Comparison of ENCODE assay signal across 8 cellular contexts in genomic region chr6:108492131-108492766, GRCh38.
DNase-seq lines count a peak whose midpoint lies in the region; ATAC-seq, FAIRE-seq and TF ChIP-seq lines count a peak whose summit lies in the region.

No MANE protein-coding gene starts in this region.

- no peaks in the 10 kb centered on the region for H3K36me3 ChIP-seq in upper lobe of left lung

- no peaks in the 10 kb centered on the region for H3K27me3 Mint-ChIP-seq in activated CD8-positive, alpha-beta T cell treated with anti-CD3 and anti-CD28 coated beads for 36 hours
- H3K27me3 Mint-ChIP-seq in activated CD8-positive, alpha-beta T cell treated with anti-CD3 and anti-CD28 coated beads, Interleukin-2, amount 10 ng/mL, durations not matched to agents 7 days and 5 days (ENCODE audit: low read depth): peaks cover 4% of the 10 kb centered on the region

- no peak overlapping the region for H3K27ac Mint-ChIP-seq in activated CD8-positive, alpha-beta T cell treated with anti-CD3 and anti-CD28 coated beads for 36 hours
- no peak overlapping the region for H3K27ac Mint-ChIP-seq in activated CD8-positive, alpha-beta T cell treated with anti-CD3 and anti-CD28 coated beads, Interleukin-2, amount 10 ng/mL, durations not matched to agents 7 days and 5 days

- POLR2A ChIA-PET in activated CD8-positive, alpha-beta T cell treated with anti-CD3 and anti-CD28 coated beads for 36 hours (lab: Charles Lee): interaction anchor here (0.9 kb wide), 1 partner anchor 107 kb away, joined by 4 read pairs; no protein-coding TSS in a partner anchor
- POLR2A ChIA-PET in activated CD8-positive, alpha-beta T cell treated with anti-CD3 and anti-CD28 coated beads, Interleukin-2, amount 10 ng/mL, durations not matched to agents 7 days and 5 days (lab: Charles Lee): no interaction called here

- no peak overlapping the region for H3K4me3 ChIP-seq in upper lobe of left lung

- DNase-seq in activated CD8-positive, alpha-beta T cell treated with anti-CD3 and anti-CD28 coated beads for 36 hours: no peak
- no peak for DNase-seq in activated CD8-positive, alpha-beta T cell treated with anti-CD3 and anti-CD28 coated beads, Interleukin-2, amount 10 ng/mL, durations not matched to agents 7 days and 5 days
- DNase-seq in NCI-H1417 (lab: John Stamatoyannopoulos, UW) (peak in 2 of 3 experiments; percentile 16 to 68), amniotic epithelial cell (ENCODE audit: low read depth) (peak; percentile 61), upper lobe of left lung (no peak), DMS79 treated with DMSO at 0.1 percent for 48 hours (lab: John Stamatoyannopoulos, UW) (no peak)
- DNase-seq in activated CD4-positive, alpha-beta T cell treated with anti-CD3 and anti-CD28 coated beads, Interleukin-2, amount 50 U/mL, for 4 hours: no peak

- no peaks in the 10 kb centered on the region for H3K36me3 Mint-ChIP-seq in activated CD8-positive, alpha-beta T cell treated with anti-CD3 and anti-CD28 coated beads for 36 hours (ENCODE audit: low read depth)
- no peaks in the 10 kb centered on the region for H3K36me3 Mint-ChIP-seq in activated CD8-positive, alpha-beta T cell treated with anti-CD3 and anti-CD28 coated beads, Interleukin-2, amount 10 ng/mL, durations not matched to agents 7 days and 5 days (ENCODE audit: low read depth)

- H3K9me3 Mint-ChIP-seq in activated CD8-positive, alpha-beta T cell treated with anti-CD3 and anti-CD28 coated beads for 36 hours: no peaks in the 10 kb centered on the region
- no peaks in the 10 kb centered on the region for H3K9me3 Mint-ChIP-seq in activated CD8-positive, alpha-beta T cell treated with anti-CD3 and anti-CD28 coated beads, Interleukin-2, amount 10 ng/mL, durations not matched to agents 7 days and 5 days (ENCODE audit: insufficient read depth)

- ATAC-seq in activated CD8-positive, alpha-beta T cell treated with anti-CD3 and anti-CD28 coated beads for 36 hours: peak; percentile 30
- ATAC-seq in activated CD8-positive, alpha-beta T cell treated with anti-CD3 and anti-CD28 coated beads, Interleukin-2, amount 10 ng/mL, durations not matched to agents 7 days and 5 days: no peak
- ATAC-seq in upper lobe of left lung (ENCODE audit: low FRiP score in 2 of 2): peak in 1 of 2 donors; percentile 75

- no peak for TF ChIP-seq POLR2A in upper lobe of left lung (IDR thresholded peaks at IDR 0.05)

- H3K27me3 ChIP-seq in upper lobe of left lung: no peaks in the 10 kb centered on the region

- peak; percentile 65 for TF ChIP-seq CTCF in activated CD8-positive, alpha-beta T cell treated with anti-CD3 and anti-CD28 coated beads for 36 hours (IDR thresholded peaks at IDR 0.05)
- peak in 4 of 6 experiments; percentile 12 to 57 (median 52) for TF ChIP-seq CTCF in upper lobe of left lung (IDR thresholded peaks at IDR 0.05)

- no peak overlapping the region for H3K4me3 Mint-ChIP-seq in activated CD8-positive, alpha-beta T cell treated with anti-CD3 and anti-CD28 coated beads for 36 hours
- no peak overlapping the region for H3K4me3 Mint-ChIP-seq in activated CD8-positive, alpha-beta T cell treated with anti-CD3 and anti-CD28 coated beads, Interleukin-2, amount 10 ng/mL, durations not matched to agents 7 days and 5 days

- CTCF ChIA-PET in activated CD8-positive, alpha-beta T cell treated with anti-CD3 and anti-CD28 coated beads for 36 hours (lab: Charles Lee): interaction anchor here (0.6 to 3.5 kb wide), 54 partner anchors 9 to 592 kb away, joined by 3 to 44 read pairs (median 4); partner anchors contain the start of gene SNX3
- CTCF ChIA-PET in activated CD8-positive, alpha-beta T cell treated with anti-CD3 and anti-CD28 coated beads, Interleukin-2, amount 10 ng/mL, durations not matched to agents 7 days and 5 days (lab: Charles Lee): interaction anchor here (0.6 to 4.2 kb wide), 53 partner anchors 10 to 853 kb away, joined by 3 to 68 read pairs (median 4); partner anchors contain the start of genes OSTM1 and SNX3

- H3K4me1 ChIP-seq in upper lobe of left lung: no peaks in the 10 kb centered on the region

- peaks cover 3% of the 10 kb centered on the region for H3K4me1 Mint-ChIP-seq in activated CD8-positive, alpha-beta T cell treated with anti-CD3 and anti-CD28 coated beads for 36 hours (ENCODE audit: low read depth)
- no peaks in the 10 kb centered on the region for H3K4me1 Mint-ChIP-seq in activated CD8-positive, alpha-beta T cell treated with anti-CD3 and anti-CD28 coated beads, Interleukin-2, amount 10 ng/mL, durations not matched to agents 7 days and 5 days (ENCODE audit: low read depth)

- TF ChIP-seq EP300 in upper lobe of left lung (IDR thresholded peaks at IDR 0.05): no peak

- intact Hi-C loops in activated CD8-positive, alpha-beta T cell treated with anti-CD3 and anti-CD28 coated beads for 36 hours (cut with micrococcal nuclease): loop anchor here (2.0 to 10.0 kb wide), 2 partner anchors 327 to 379 kb away; partner anchors contain the start of gene NR2E1

- peak; percentile 94 for FAIRE-seq in islet of Langerhans (lab: Jason Lieb, UNC)

- no peaks in the 10 kb centered on the region for H3K9me3 ChIP-seq in upper lobe of left lung

- no peak overlapping the region for H3K27ac ChIP-seq in upper lobe of left lung

Comparison
In these comparisons a context has a peak if more than half of its experiments do, and no peak if none do; other contexts are left out.
1. DNase-seq: peak in NCI-H1417 (2 of 3) and amniotic epithelial cell (single experiment); none in activated CD8-positive, alpha-beta T cell treated with anti-CD3 and anti-CD28 coated beads for 36 hours (single experiment), activated CD8-positive, alpha-beta T cell treated with anti-CD3 and anti-CD28 coated beads, Interleukin-2, amount 10 ng/mL, durations not matched to agents 7 days and 5 days (single experiment), upper lobe of left lung (0 of 2), DMS79 treated with DMSO at 0.1 percent for 48 hours (single experiment) and activated CD4-positive, alpha-beta T cell treated with anti-CD3 and anti-CD28 coated beads, Interleukin-2, amount 50 U/mL, for 4 hours (0 of 2).